ENCODE assay signal across 1 cellular context in genomic region chr10:92591550-92592140, GRCh38.
TF ChIP-seq lines count a peak whose summit lies in the region.

No MANE protein-coding gene starts in this region.

TF ChIP-seq in HepG2, 621 proteins besides CTCF, POLR2A, EP300 and RAD21 (continued from another document and continues in another):
- 0 out of 2 replicates have a peak, but pooled peaks have one; percentile 26 for TF ChIP-seq RERE (CRISPR knock-in tag; IDR thresholded peaks at IDR 0.05; ENCODE audit: low read depth)
- peak; percentile 65 for TF ChIP-seq CSRNP1 (CRISPR knock-in tag; IDR thresholded peaks at IDR 0.05)
- TF ChIP-seq TSC22D2 (CRISPR knock-in tag; IDR thresholded peaks at IDR 0.05; ENCODE audit: borderline replicate concordance): peak; percentile 62; the same call in 1 of the 2 replicates
- peak; percentile 50; the same call in 1 of the 2 replicates for TF ChIP-seq HCFC1 (IDR thresholded peaks at IDR 0.05; ENCODE audit: low read depth, low read length)
- TF ChIP-seq ZKSCAN5 (CRISPR knock-in tag; IDR thresholded peaks at IDR 0.05): no peak
- TF ChIP-seq ZNF639 (CRISPR knock-in tag; conservative IDR thresholded peaks at IDR 0.05): peak; percentile 58; the same call in 1 of the 2 replicates
- peak; percentile 64; the same call in 1 of the 2 replicates for TF ChIP-seq HNF1B (CRISPR knock-in tag; IDR thresholded peaks at IDR 0.05)
- TF ChIP-seq KLF9 (CRISPR knock-in tag; IDR thresholded peaks at IDR 0.05; ENCODE audit: low read depth): no peak
- TF ChIP-seq SP2 (CRISPR knock-in tag; IDR thresholded peaks at IDR 0.05): peak; percentile 28; the same call in 1 of the 2 replicates
- TF ChIP-seq RFX3 (CRISPR knock-in tag; IDR thresholded peaks at IDR 0.05): no peak
- TF ChIP-seq ZNF264 (CRISPR knock-in tag; IDR thresholded peaks at IDR 0.05): peak; percentile 87
- peak; percentile 48; the same call in 1 of the 2 replicates for TF ChIP-seq ARNT2 (CRISPR knock-in tag; IDR thresholded peaks at IDR 0.05; ENCODE audit: low read depth)
- no peak for TF ChIP-seq ZNF207 (IDR thresholded peaks at IDR 0.05; ENCODE audit: borderline replicate concordance)
- TF ChIP-seq KLF6 (CRISPR knock-in tag; IDR thresholded peaks at IDR 0.05): peak; percentile 63; the same call in 1 of the 2 replicates
- peak; percentile 70 for TF ChIP-seq HDAC1 (CRISPR knock-in tag; IDR thresholded peaks at IDR 0.05)
- no peak; the same call in 1 of the 2 replicates for TF ChIP-seq MTA1 (CRISPR knock-in tag; IDR thresholded peaks at IDR 0.05; ENCODE audit: borderline replicate concordance)
- TF ChIP-seq HNF4G (IDR thresholded peaks at IDR 0.05; ENCODE audit: borderline replicate concordance, low read depth, low read length): no peak
- TF ChIP-seq HNF4G (CRISPR knock-in tag; IDR thresholded peaks at IDR 0.05; ENCODE audit: borderline replicate concordance, low read depth): no peak
- TF ChIP-seq FOSL2 (CRISPR knock-in tag; IDR thresholded peaks at IDR 0.05): peak; percentile 51
- TF ChIP-seq ZMAT5 (CRISPR knock-in tag; IDR thresholded peaks at IDR 0.05; ENCODE audit: borderline replicate concordance, low read depth): no peak
- TF ChIP-seq ZNF558 (CRISPR knock-in tag; IDR thresholded peaks at IDR 0.05; ENCODE audit: borderline replicate concordance): no peak
- no peak for TF ChIP-seq PAX8 (CRISPR knock-in tag; IDR thresholded peaks at IDR 0.05; ENCODE audit: borderline replicate concordance)
- TF ChIP-seq PAXIP1 (CRISPR knock-in tag; conservative IDR thresholded peaks at IDR 0.05): peak; percentile 35
- TF ChIP-seq FOXA1 (IDR thresholded peaks at IDR 0.05): no peak
- peak; percentile 82 for TF ChIP-seq FOXA1 (CRISPR knock-in tag; IDR thresholded peaks at IDR 0.05)
- TF ChIP-seq ZNF124 (CRISPR knock-in tag; IDR thresholded peaks at IDR 0.05): peak; percentile 53; the same call in 1 of the 2 replicates
- TF ChIP-seq ARID4A (CRISPR knock-in tag; IDR thresholded peaks at IDR 0.05; ENCODE audit: borderline replicate concordance): peak; percentile 69; the same call in 1 of the 2 replicates
- TF ChIP-seq NFYC (CRISPR knock-in tag; IDR thresholded peaks at IDR 0.05): peak; percentile 39; the same call in 1 of the 2 replicates
- TF ChIP-seq ZNF547 (CRISPR knock-in tag; IDR thresholded peaks at IDR 0.05): peak; percentile 60
- 0 out of 2 replicates have a peak, but pooled peaks have one; percentile 53 for TF ChIP-seq ZNF503 (CRISPR knock-in tag; IDR thresholded peaks at IDR 0.05)
- peak; percentile 83 for TF ChIP-seq KMT2B (CRISPR knock-in tag; IDR thresholded peaks at IDR 0.05)
- TF ChIP-seq ZSCAN9 (CRISPR knock-in tag; IDR thresholded peaks at IDR 0.05; ENCODE audit: borderline replicate concordance): peak; percentile 61; the same call in 1 of the 2 replicates
- no peak for TF ChIP-seq ZNF550 (CRISPR knock-in tag; IDR thresholded peaks at IDR 0.05; ENCODE audit: borderline replicate concordance)
- TF ChIP-seq ZNF337 (CRISPR knock-in tag; IDR thresholded peaks at IDR 0.05; ENCODE audit: borderline replicate concordance, low read depth): peak; percentile 69; the same call in 1 of the 2 replicates
- 0 out of 2 replicates have a peak, but pooled peaks have one; percentile 29 for TF ChIP-seq DNMT3B (CRISPR knock-in tag; conservative IDR thresholded peaks at IDR 0.05)
- no peak for TF ChIP-seq TOE1 (CRISPR knock-in tag; IDR thresholded peaks at IDR 0.05)
- TF ChIP-seq NR2F2 (IDR thresholded peaks at IDR 0.05; ENCODE audit: borderline replicate concordance, low read depth): 0 out of 2 replicates have a peak, but pooled peaks have one; percentile 3
- peak; percentile 36; the same call in 1 of the 2 replicates for TF ChIP-seq MXD4 (CRISPR knock-in tag; IDR thresholded peaks at IDR 0.05)
- no peak for TF ChIP-seq GTF2F1 (IDR thresholded peaks at IDR 0.05; ENCODE audit: low read length)
- TF ChIP-seq HNRNPL (IDR thresholded peaks at IDR 0.05; ENCODE audit: low read depth, low read length): no peak
- TF ChIP-seq ZEB1 (IDR thresholded peaks at IDR 0.05; ENCODE audit: insufficient replicate concordance, low read depth): no peak
